2 cellular contexts compared by ENCODE assay signal in the genomic region with DNA sequence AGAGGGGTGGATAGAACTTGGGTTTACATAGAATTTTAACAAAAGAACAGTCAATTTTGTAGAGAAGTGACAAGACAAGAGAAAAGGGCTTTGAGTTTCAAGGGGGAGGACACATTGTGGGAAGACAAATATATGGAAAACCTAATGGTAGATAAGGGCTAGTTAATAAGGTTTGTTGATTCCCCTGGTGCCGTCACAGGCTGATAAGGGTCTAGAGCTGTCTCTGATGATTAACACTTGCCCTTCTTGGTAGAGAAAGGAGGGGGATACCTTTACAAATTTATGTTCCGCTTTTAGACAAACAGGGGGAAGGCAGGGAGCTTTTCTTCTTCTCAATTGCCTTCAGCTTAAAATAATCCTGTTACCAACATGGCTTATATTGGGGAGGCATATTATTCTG.
TF ChIP-seq lines count a peak whose summit lies in the region.

No MANE protein-coding gene starts in this region.

TF ChIP-seq in SK-N-SH, 30 proteins besides CTCF, POLR2A, EP300 and RAD21 (continued from another document):
- TF ChIP-seq, protein P1, sequence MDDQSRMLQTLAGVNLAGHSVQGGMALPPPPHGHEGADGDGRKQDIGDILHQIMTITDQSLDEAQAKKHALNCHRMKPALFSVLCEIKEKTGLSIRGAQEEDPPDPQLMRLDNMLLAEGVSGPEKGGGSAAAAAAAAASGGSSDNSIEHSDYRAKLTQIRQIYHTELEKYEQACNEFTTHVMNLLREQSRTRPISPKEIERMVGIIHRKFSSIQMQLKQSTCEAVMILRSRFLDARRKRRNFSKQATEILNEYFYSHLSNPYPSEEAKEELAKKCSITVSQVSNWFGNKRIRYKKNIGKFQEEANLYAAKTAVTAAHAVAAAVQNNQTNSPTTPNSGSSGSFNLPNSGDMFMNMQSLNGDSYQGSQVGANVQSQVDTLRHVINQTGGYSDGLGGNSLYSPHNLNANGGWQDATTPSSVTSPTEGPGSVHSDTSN (IDR thresholded peaks at IDR 0.05): no peak
- TF ChIP-seq FOXJ3 (CRISPR knock-in tag; IDR thresholded peaks at IDR 0.05) (no peak), JUND (IDR thresholded peaks at IDR 0.05) (no peak), SIN3A (IDR thresholded peaks at IDR 0.05; ENCODE audit: borderline replicate concordance, low read depth, low read length) (no peak)

TF ChIP-seq in K562, 482 proteins besides CTCF, POLR2A, EP300 and RAD21 (continued from another document):
- TF ChIP-seq, protein P2, sequence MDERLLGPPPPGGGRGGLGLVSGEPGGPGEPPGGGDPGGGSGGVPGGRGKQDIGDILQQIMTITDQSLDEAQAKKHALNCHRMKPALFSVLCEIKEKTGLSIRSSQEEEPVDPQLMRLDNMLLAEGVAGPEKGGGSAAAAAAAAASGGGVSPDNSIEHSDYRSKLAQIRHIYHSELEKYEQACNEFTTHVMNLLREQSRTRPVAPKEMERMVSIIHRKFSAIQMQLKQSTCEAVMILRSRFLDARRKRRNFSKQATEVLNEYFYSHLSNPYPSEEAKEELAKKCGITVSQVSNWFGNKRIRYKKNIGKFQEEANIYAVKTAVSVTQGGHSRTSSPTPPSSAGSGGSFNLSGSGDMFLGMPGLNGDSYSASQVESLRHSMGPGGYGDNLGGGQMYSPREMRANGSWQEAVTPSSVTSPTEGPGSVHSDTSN (CRISPR knock-in tag; IDR thresholded peaks at IDR 0.05; ENCODE audit: low read depth): no peak
- TF ChIP-seq, protein P2 (tag; conservative IDR thresholded peaks at IDR 0.05; ENCODE audit: low read depth): peak; percentile 37; the same call in 1 of the 2 replicates
